Comparison of ENCODE assay signal across 1 cellular context in the genomic region with DNA sequence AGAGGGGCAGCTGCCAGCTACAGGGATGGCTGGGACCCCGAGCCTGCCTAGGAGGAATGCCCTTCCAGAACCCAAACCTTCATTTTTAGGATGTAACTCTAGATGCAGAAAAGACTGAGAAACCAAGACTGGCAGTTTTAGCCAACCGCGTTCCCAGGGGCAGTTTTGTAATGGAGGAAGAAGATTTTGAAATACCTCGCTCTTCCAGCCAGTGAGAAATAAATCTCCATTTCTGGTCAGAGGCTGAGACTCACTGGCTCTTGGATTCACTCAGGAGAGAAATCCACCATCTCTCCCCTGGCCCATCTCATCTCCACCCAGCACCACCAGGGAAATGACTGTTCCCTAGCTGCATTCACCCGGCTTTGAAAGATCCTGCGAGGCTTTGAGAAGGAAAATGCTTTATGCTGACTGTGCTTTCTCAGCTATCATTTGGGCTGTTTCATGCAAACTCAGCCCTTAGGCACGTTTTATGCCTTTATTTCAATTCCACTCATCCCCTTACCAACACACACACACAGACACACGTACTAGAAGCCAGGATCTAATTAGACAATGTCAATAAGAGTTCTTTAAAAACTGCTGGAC.
TF ChIP-seq lines count a peak whose summit lies in the region.

No MANE protein-coding gene starts in this region.

TF ChIP-seq in H1, 55 proteins besides CTCF, POLR2A, EP300 and RAD21:
- TF ChIP-seq JUND (IDR thresholded peaks at IDR 0.05; ENCODE audit: low read length), result no peak
- no peak for TF ChIP-seq HDAC2 (IDR thresholded peaks at IDR 0.05; ENCODE audit: borderline replicate concordance in 1 of 2, low read depth in 2 of 2, low read length in 2 of 2)
- no peak for TF ChIP-seq RXRA (IDR thresholded peaks at IDR 0.05; ENCODE audit: insufficient read depth, low read depth, low read length)
- TF ChIP-seq MAFK (IDR thresholded peaks at IDR 0.05; ENCODE audit: low read depth, low read length), result 0 out of 2 replicates have a peak, but pooled peaks have one; percentile 13
- no peak for TF ChIP-seq SP2 (IDR thresholded peaks at IDR 0.05; ENCODE audit: low read length)
- no peak for TF ChIP-seq POLR2AphosphoS5 (IDR thresholded peaks at IDR 0.05; ENCODE audit: low read depth, low read length)
- TF ChIP-seq POU5F1 (IDR thresholded peaks at IDR 0.05; ENCODE audit: low read depth, low read length), result no peak
- TF ChIP-seq RNF2 (IDR thresholded peaks at IDR 0.05; ENCODE audit: borderline replicate concordance, low read depth, low read length, missing control alignments, poor library complexity, severe bottlenecking), result no peak
